In genomic region chr17:76948301-76948700, GRCh38 we compare ENCODE assay signal across 25 cellular contexts.
"Had no signal": no experiment of that assay in that cellular context is flagged by ENCODE, and none has a peak within 500 bp of the region (broad histone marks: within the 10 kb centered on the region; RNA-seq: fewer than 3 reads in every experiment).

No MANE protein-coding gene starts in this region.

- H3K4me3 ChIP-seq: esophagus squamous epithelium, gastroesophageal sphincter, heart right ventricle had no signal

- H3K36me3 ChIP-seq: brain microvascular endothelial cell, esophagus squamous epithelium, gastroesophageal sphincter, heart right ventricle had no signal

- H3K9me3 Mint-ChIP-seq: activated CD8-positive, alpha-beta T cell treated with anti-CD3 and anti-CD28 coated beads for 36 hours; activated naive CD4-positive, alpha-beta T cell treated with anti-CD3 and anti-CD28 coated beads, Interleukin-2, amount 10 ng/mL, durations not matched to agents 7 days and 5 days; activated naive CD4-positive, alpha-beta T cell treated with anti-CD3 and anti-CD28 coated beads, Interleukin-2, amount 50 U/mL, for 72 hours; activated naive CD8-positive, alpha-beta T cell treated with anti-CD3 and anti-CD28 coated beads, Interleukin-2, amount 10 ng/mL, durations not matched to agents 7 days and 5 days; activated T-cell treated with anti-CD3 and anti-CD28 coated beads, Interleukin-2, amount 50 U/mL, for 24 hours; activated T-cell treated with anti-CD3 and anti-CD28 coated beads, Interleukin-2, amount 50 U/mL, for 72 hours; WTC11 had no signal

- H3K4me3 Mint-ChIP-seq: activated CD8-positive, alpha-beta T cell treated with anti-CD3 and anti-CD28 coated beads for 36 hours; activated naive CD4-positive, alpha-beta T cell treated with anti-CD3 and anti-CD28 coated beads, Interleukin-2, amount 10 ng/mL, durations not matched to agents 7 days and 5 days; activated naive CD8-positive, alpha-beta T cell treated with anti-CD3 and anti-CD28 coated beads, Interleukin-2, amount 10 ng/mL, durations not matched to agents 7 days and 5 days; activated T-cell treated with anti-CD3 and anti-CD28 coated beads, Interleukin-2, amount 50 U/mL, for 24 hours; activated T-cell treated with anti-CD3 and anti-CD28 coated beads, Interleukin-2, amount 50 U/mL, for 72 hours; WTC11 had no signal

- H3K4me1 ChIP-seq: esophagus squamous epithelium, gastroesophageal sphincter, heart right ventricle had no signal

- ATAC-seq: activated CD8-positive, alpha-beta T cell treated with anti-CD3 and anti-CD28 coated beads for 36 hours; activated naive CD4-positive, alpha-beta T cell treated with anti-CD3 and anti-CD28 coated beads, Interleukin-2, amount 50 U/mL, for 72 hours; activated T-cell treated with anti-CD3 and anti-CD28 coated beads, Interleukin-2, amount 50 U/mL, for 72 hours; gastroesophageal sphincter; heart right ventricle; WTC11 had no signal

- H3K27ac ChIP-seq: brain microvascular endothelial cell, epithelial cell of prostate, esophagus squamous epithelium, gastroesophageal sphincter, heart right ventricle had no signal

- H3K4me1 Mint-ChIP-seq: activated naive CD4-positive, alpha-beta T cell treated with anti-CD3 and anti-CD28 coated beads, Interleukin-2, amount 10 ng/mL, durations not matched to agents 7 days and 5 days; activated naive CD8-positive, alpha-beta T cell treated with anti-CD3 and anti-CD28 coated beads, Interleukin-2, amount 10 ng/mL, durations not matched to agents 7 days and 5 days had no signal

- H3K27ac Mint-ChIP-seq: activated CD8-positive, alpha-beta T cell treated with anti-CD3 and anti-CD28 coated beads for 36 hours; activated naive CD4-positive, alpha-beta T cell treated with anti-CD3 and anti-CD28 coated beads, Interleukin-2, amount 10 ng/mL, durations not matched to agents 7 days and 5 days; activated naive CD8-positive, alpha-beta T cell treated with anti-CD3 and anti-CD28 coated beads, Interleukin-2, amount 10 ng/mL, durations not matched to agents 7 days and 5 days; activated T-cell treated with anti-CD3 and anti-CD28 coated beads, Interleukin-2, amount 50 U/mL, for 24 hours; activated T-cell treated with anti-CD3 and anti-CD28 coated beads, Interleukin-2, amount 50 U/mL, for 72 hours; WTC11 had no signal

- H3K9me3 ChIP-seq: esophagus squamous epithelium, gastroesophageal sphincter, heart right ventricle had no signal

- DNase-seq: activated CD4-positive, alpha-beta T cell treated with anti-CD3 and anti-CD28 coated beads for 48 hours; activated CD4-positive, alpha-beta T cell treated with anti-CD3 and anti-CD28 coated beads, Interleukin-2, amount 50 U/mL, for 1 hour; activated CD4-positive, alpha-beta T cell treated with anti-CD3 and anti-CD28 coated beads, Interleukin-2, amount 50 U/mL, for 48 hours; activated CD8-positive, alpha-beta memory T cell treated with anti-CD3 and anti-CD28 coated beads for 24 hours; activated CD8-positive, alpha-beta memory T cell treated with anti-CD3 and anti-CD28 coated beads, Interleukin-2, amount 50 U/mL, for 48 hours; activated CD8-positive, alpha-beta T cell treated with anti-CD3 and anti-CD28 coated beads for 36 hours; activated gamma-delta T cell; activated naive CD4-positive, alpha-beta T cell; activated naive CD4-positive, alpha-beta T cell treated with anti-CD3 and anti-CD28 coated beads, Interleukin-2, amount 10 ng/mL, durations not matched to agents 7 days and 5 days; activated naive CD8-positive, alpha-beta T cell treated with anti-CD3 and anti-CD28 coated beads, Interleukin-2, amount 10 ng/mL, durations not matched to agents 7 days and 5 days; activated T-cell treated with anti-CD3 and anti-CD28 coated beads for 4 hours; activated T-cell treated with anti-CD3 and anti-CD28 coated beads, Interleukin-2, amount 50 U/mL, for 24 hours; activated T-cell treated with anti-CD3 and anti-CD28 coated beads, Interleukin-2, amount 50 U/mL, for 72 hours; brain microvascular endothelial cell; cortex of kidney; dermis blood vessel endothelial cell; effector CD8-positive, alpha-beta T cell; esophagus squamous epithelium; foreskin melanocyte; heart right ventricle; T-helper 2 cell had no signal

- H3K27me3 Mint-ChIP-seq: activated CD8-positive, alpha-beta T cell treated with anti-CD3 and anti-CD28 coated beads for 36 hours; activated naive CD8-positive, alpha-beta T cell treated with anti-CD3 and anti-CD28 coated beads, Interleukin-2, amount 10 ng/mL, durations not matched to agents 7 days and 5 days; activated T-cell treated with anti-CD3 and anti-CD28 coated beads, Interleukin-2, amount 50 U/mL, for 24 hours had no signal

- H3K36me3 Mint-ChIP-seq: activated naive CD4-positive, alpha-beta T cell treated with anti-CD3 and anti-CD28 coated beads, Interleukin-2, amount 10 ng/mL, durations not matched to agents 7 days and 5 days; activated naive CD4-positive, alpha-beta T cell treated with anti-CD3 and anti-CD28 coated beads, Interleukin-2, amount 50 U/mL, for 72 hours; activated naive CD8-positive, alpha-beta T cell treated with anti-CD3 and anti-CD28 coated beads, Interleukin-2, amount 10 ng/mL, durations not matched to agents 7 days and 5 days; WTC11 had no signal

- H3K27me3 ChIP-seq: brain microvascular endothelial cell had no signal
